In the genomic region with DNA sequence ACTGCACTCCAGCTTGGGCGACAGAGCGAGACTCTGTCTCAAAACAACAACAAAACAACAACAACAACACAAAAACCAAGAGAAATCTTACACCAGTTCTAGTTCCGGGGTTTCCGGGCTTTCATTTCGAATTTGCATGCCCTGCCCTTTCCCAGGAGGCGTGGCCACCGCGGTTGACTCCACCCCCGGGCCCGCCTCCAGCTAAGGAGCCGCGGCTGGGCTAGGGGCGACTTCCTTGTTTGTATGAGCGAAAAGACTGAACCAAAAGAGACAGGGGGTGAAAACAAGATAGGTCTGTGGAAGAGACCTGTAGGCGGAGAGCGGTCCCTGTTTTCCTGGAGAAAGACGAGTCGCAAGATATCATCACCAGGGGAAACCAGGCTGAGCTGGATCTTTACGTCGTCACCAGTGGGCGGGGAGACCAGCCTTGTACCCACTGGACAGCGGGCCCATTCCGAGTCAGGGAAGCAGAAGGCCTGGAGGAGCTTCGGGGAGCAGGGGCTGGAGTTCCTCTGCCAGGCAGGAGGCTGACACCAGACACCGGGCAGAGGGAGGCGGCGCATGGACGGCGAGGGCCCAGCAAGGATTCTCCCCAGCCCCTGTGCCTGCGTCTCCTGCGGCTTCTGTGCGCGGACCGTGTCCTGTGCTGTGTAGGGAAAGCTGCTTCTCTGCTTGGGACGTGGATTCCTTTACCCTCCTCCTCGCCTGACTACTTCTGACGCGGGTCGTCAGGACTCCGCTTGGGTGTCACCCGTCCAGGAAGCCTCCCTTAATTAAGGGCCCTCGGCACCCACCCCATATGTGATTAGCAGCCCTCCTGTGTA, we compare ENCODE assay signal across 1 cellular context.
A peak's percentile ranks its signal among the peaks of the same experiment; 100 is the strongest.
TF ChIP-seq lines count a peak whose summit lies in the region.

No MANE protein-coding gene starts in this region.

TF ChIP-seq in HepG2, 621 proteins besides CTCF, POLR2A, EP300 and RAD21 (continued from another document and continues in another):
- TF ChIP-seq ZNF782 (CRISPR knock-in tag; IDR thresholded peaks at IDR 0.05; ENCODE audit: borderline replicate concordance) = peak; percentile 83
- TF ChIP-seq GLI4 (CRISPR knock-in tag; IDR thresholded peaks at IDR 0.05; ENCODE audit: borderline replicate concordance) = peak; percentile 59; the same call in 1 of the 2 replicates
- peak; percentile 84 for TF ChIP-seq ZNF547 (CRISPR knock-in tag; IDR thresholded peaks at IDR 0.05)
- TF ChIP-seq KLF11 (CRISPR knock-in tag; IDR thresholded peaks at IDR 0.05) = peak; percentile 74; the same call in 1 of the 2 replicates
- TF ChIP-seq PTBP1 (IDR thresholded peaks at IDR 0.05; ENCODE audit: low read depth, low read length, poor library complexity, severe bottlenecking) = no peak
- 0 out of 2 replicates have a peak, but pooled peaks have one; percentile 41 for TF ChIP-seq ZFYVE20 (CRISPR knock-in tag; IDR thresholded peaks at IDR 0.05; ENCODE audit: borderline replicate concordance, low read depth)
- TF ChIP-seq, protein P1, sequence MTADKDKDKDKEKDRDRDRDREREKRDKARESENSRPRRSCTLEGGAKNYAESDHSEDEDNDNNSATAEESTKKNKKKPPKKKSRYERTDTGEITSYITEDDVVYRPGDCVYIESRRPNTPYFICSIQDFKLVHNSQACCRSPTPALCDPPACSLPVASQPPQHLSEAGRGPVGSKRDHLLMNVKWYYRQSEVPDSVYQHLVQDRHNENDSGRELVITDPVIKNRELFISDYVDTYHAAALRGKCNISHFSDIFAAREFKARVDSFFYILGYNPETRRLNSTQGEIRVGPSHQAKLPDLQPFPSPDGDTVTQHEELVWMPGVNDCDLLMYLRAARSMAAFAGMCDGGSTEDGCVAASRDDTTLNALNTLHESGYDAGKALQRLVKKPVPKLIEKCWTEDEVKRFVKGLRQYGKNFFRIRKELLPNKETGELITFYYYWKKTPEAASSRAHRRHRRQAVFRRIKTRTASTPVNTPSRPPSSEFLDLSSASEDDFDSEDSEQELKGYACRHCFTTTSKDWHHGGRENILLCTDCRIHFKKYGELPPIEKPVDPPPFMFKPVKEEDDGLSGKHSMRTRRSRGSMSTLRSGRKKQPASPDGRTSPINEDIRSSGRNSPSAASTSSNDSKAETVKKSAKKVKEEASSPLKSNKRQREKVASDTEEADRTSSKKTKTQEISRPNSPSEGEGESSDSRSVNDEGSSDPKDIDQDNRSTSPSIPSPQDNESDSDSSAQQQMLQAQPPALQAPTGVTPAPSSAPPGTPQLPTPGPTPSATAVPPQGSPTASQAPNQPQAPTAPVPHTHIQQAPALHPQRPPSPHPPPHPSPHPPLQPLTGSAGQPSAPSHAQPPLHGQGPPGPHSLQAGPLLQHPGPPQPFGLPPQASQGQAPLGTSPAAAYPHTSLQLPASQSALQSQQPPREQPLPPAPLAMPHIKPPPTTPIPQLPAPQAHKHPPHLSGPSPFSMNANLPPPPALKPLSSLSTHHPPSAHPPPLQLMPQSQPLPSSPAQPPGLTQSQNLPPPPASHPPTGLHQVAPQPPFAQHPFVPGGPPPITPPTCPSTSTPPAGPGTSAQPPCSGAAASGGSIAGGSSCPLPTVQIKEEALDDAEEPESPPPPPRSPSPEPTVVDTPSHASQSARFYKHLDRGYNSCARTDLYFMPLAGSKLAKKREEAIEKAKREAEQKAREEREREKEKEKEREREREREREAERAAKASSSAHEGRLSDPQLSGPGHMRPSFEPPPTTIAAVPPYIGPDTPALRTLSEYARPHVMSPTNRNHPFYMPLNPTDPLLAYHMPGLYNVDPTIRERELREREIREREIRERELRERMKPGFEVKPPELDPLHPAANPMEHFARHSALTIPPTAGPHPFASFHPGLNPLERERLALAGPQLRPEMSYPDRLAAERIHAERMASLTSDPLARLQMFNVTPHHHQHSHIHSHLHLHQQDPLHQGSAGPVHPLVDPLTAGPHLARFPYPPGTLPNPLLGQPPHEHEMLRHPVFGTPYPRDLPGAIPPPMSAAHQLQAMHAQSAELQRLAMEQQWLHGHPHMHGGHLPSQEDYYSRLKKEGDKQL (CRISPR knock-in tag; IDR thresholded peaks at IDR 0.05; ENCODE audit: low read depth) = no peak
- TF ChIP-seq FOXK1 (CRISPR knock-in tag; IDR thresholded peaks at IDR 0.05; ENCODE audit: borderline replicate concordance, low read depth) = no peak; the same call in 1 of the 2 replicates
- no peak for TF ChIP-seq GTF3A (CRISPR knock-in tag; conservative IDR thresholded peaks at IDR 0.05)
- TF ChIP-seq, protein P2, sequence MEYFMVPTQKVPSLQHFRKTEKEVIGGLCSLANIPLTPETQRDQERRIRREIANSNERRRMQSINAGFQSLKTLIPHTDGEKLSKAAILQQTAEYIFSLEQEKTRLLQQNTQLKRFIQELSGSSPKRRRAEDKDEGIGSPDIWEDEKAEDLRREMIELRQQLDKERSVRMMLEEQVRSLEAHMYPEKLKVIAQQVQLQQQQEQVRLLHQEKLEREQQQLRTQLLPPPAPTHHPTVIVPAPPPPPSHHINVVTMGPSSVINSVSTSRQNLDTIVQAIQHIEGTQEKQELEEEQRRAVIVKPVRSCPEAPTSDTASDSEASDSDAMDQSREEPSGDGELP (IDR thresholded peaks at IDR 0.05; ENCODE audit: borderline replicate concordance, low read depth) = no peak; the same call in 1 of the 2 replicates
- TF ChIP-seq ZNF784 (CRISPR knock-in tag; IDR thresholded peaks at IDR 0.05; ENCODE audit: borderline replicate concordance) = no peak
- TF ChIP-seq NPAS2 (CRISPR knock-in tag; IDR thresholded peaks at IDR 0.05; ENCODE audit: borderline replicate concordance) = no peak
- TF ChIP-seq MTF1 (CRISPR knock-in tag; IDR thresholded peaks at IDR 0.05) = no peak
- TF ChIP-seq ATF3 (CRISPR knock-in tag; IDR thresholded peaks at IDR 0.05) = no peak
- peak; percentile 45 for TF ChIP-seq GATAD2A (CRISPR knock-in tag; IDR thresholded peaks at IDR 0.05)
- TF ChIP-seq NFKBIZ (CRISPR knock-in tag; IDR thresholded peaks at IDR 0.05) = peak; percentile 21; the same call in 1 of the 2 replicates
- no peak; the same call in 1 of the 2 replicates for TF ChIP-seq ATF7-NPFF (CRISPR knock-in tag; IDR thresholded peaks at IDR 0.05; ENCODE audit: low read depth)
- TF ChIP-seq ARID5B (CRISPR knock-in tag; IDR thresholded peaks at IDR 0.05) = no peak
- TF ChIP-seq MTF2 (CRISPR knock-in tag; IDR thresholded peaks at IDR 0.05; ENCODE audit: borderline replicate concordance) = no peak
- no peak for TF ChIP-seq MATR3 (CRISPR knock-in tag; IDR thresholded peaks at IDR 0.05)
- TF ChIP-seq HCFC1 (IDR thresholded peaks at IDR 0.05; ENCODE audit: low read depth, low read length) = no peak
- TF ChIP-seq CREM (IDR thresholded peaks at IDR 0.05) = peak; percentile 49; the same call in 1 of the 2 replicates
- TF ChIP-seq CREM (CRISPR knock-in tag; IDR thresholded peaks at IDR 0.05) = no peak
- peak; percentile 57; the same call in 1 of the 2 replicates for TF ChIP-seq ZMAT3 (CRISPR knock-in tag; conservative IDR thresholded peaks at IDR 0.05)
- TF ChIP-seq ZNF687 (CRISPR knock-in tag; IDR thresholded peaks at IDR 0.05) = peak; percentile 91
- TF ChIP-seq HNRNPH1 (optimal IDR thresholded peaks at IDR 0.05; ENCODE audit: low read depth, low read length) = peak; percentile 66
- no peak for TF ChIP-seq RCOR2 (CRISPR knock-in tag; IDR thresholded peaks at IDR 0.05)
- no peak for TF ChIP-seq ZNF207 (IDR thresholded peaks at IDR 0.05; ENCODE audit: borderline replicate concordance)
- TF ChIP-seq ZNF670 (CRISPR knock-in tag; IDR thresholded peaks at IDR 0.05; ENCODE audit: borderline replicate concordance) = 0 out of 2 replicates have a peak, but pooled peaks have one; percentile 15
- no peak for TF ChIP-seq SALL2 (CRISPR knock-in tag; IDR thresholded peaks at IDR 0.05)
- no peak for TF ChIP-seq ZKSCAN1 (IDR thresholded peaks at IDR 0.05; ENCODE audit: low read length)
- no peak for TF ChIP-seq E2F1 (CRISPR knock-in tag; IDR thresholded peaks at IDR 0.05)
- TF ChIP-seq ARNTL (CRISPR knock-in tag; IDR thresholded peaks at IDR 0.05) = no peak
- no peak; the same call in 1 of the 2 replicates for TF ChIP-seq ZNF224 (CRISPR knock-in tag; IDR thresholded peaks at IDR 0.05)
- TF ChIP-seq HNF4G (IDR thresholded peaks at IDR 0.05; ENCODE audit: borderline replicate concordance, low read depth, low read length) = no peak
- no peak for TF ChIP-seq HNF4G (CRISPR knock-in tag; IDR thresholded peaks at IDR 0.05; ENCODE audit: borderline replicate concordance, low read depth)
- peak; percentile 56; the same call in 1 of the 2 replicates for TF ChIP-seq ZNF263 (CRISPR knock-in tag; IDR thresholded peaks at IDR 0.05)
- peak; percentile 35; the same call in 1 of the 2 replicates for TF ChIP-seq KLF12 (CRISPR knock-in tag; IDR thresholded peaks at IDR 0.05; ENCODE audit: borderline replicate concordance)
